15 cellular contexts compared by ENCODE assay signal in the genomic region with DNA sequence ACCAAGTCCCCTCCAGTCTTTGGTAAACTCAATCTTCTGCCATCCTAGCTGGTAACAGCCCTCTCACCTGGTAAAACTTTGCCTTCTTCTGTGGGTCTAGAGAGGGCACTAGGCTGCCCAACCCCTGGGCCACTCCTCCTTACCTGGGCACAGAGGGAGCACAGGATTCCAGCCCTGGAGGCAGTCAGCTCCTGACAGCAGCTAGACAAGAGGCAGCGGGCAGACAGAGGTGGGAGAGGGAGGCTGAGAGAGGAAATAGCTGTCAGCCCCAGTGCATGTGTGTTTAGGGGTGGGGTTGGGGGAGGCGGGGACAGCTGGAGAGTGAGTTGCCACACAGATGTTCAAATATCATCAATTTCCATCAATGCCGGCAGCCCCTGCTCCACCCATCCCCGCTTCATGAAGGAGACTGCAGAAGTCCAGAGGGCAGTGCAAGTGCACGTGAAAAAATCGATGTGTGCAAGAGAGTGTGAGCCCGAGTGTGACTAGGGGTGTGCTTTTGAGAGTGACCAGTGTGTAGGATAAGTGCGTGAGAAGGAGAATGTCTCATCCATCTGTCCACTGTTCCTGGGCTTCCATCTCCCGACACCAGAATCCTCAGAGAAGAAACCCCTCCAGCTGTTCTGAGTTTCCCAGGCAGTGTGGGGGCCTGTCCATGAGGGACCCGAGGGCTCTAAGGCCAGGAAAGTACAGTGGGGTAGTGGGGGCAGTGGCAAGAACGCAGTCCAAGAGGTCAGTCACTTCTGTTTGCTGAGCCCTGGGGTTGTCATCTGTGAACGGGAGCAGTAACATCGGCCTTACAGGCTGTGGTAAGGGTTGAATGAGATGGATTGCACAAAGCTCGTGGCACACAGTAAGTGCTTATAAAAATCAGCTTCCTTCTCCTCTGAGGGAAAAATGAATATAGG. TPM values are rescaled to one million over a fixed set of nuclear protein-coding genes. Genes with fewer than 3 reads are reported as not detected.
DNase-seq lines count a peak whose midpoint lies in the region; ATAC-seq, FAIRE-seq and TF ChIP-seq lines count a peak whose summit lies in the region.
"Had no signal": no experiment of that assay in that cellular context is flagged by ENCODE, and none has a peak within 500 bp of the region (broad histone marks: within the 10 kb centered on the region; RNA-seq: fewer than 3 reads in every experiment).

A gene (minus strand): TSS at position 225 of the 908 bp plus-strand sequence. CDS start 2,228 bp downstream, outside the sequence.

- peak within 1 kb of the TSS in 1 of 2 donors; percentile 8 for H3K4me3 ChIP-seq in small intestine (ENCODE audit: low read depth in 1 of 2, low read length in 2 of 2)
- H3K4me3 ChIP-seq in MG63 = no peak within 1 kb of the TSS
- H3K4me3 ChIP-seq: adrenal gland, coronary artery had no signal

- no peak for TF ChIP-seq CTCF in glutamatergic neuron (IDR thresholded peaks at IDR 0.05; ENCODE audit: partially characterized antibody, unreplicated experiment)

- peak; percentile 37 for DNase-seq in activated naive CD4-positive, alpha-beta T cell treated with anti-CD3 and anti-CD28 coated beads, Interleukin-2, amount 10 ng/mL, durations not matched to agents 7 days and 5 days
- DNase-seq in activated naive CD4-positive, alpha-beta T cell treated with anti-CD3 and anti-CD28 coated beads for 36 hours = no peak
- DNase-seq in T-cell (no peak), glutamatergic neuron (no peak), small intestine (peak; percentile 38), cerebellar nuclear complex (lab: John Stamatoyannopoulos, UW) (no peak), MG63 (no peak)
- DNase-seq: adrenal gland, DMS53, NCI-H187, NCI-H774, trophoblast cell had no signal

- H3K36me3 Mint-ChIP-seq in activated naive CD4-positive, alpha-beta T cell treated with anti-CD3 and anti-CD28 coated beads, Interleukin-2, amount 10 ng/mL, durations not matched to agents 7 days and 5 days = peaks cover 6% of the 10 kb centered on the region
- H3K36me3 Mint-ChIP-seq in activated naive CD4-positive, alpha-beta T cell treated with anti-CD3 and anti-CD28 coated beads for 36 hours (ENCODE audit: low read depth) = peaks cover 18% of the 10 kb centered on the region
- peaks cover 20% of the 10 kb centered on the region for H3K36me3 Mint-ChIP-seq in T-cell
- H3K36me3 Mint-ChIP-seq in glutamatergic neuron (ENCODE audit: unreplicated experiment) = no peaks in the 10 kb centered on the region

- peaks cover 38% of the 10 kb centered on the region for H3K4me1 Mint-ChIP-seq in activated naive CD4-positive, alpha-beta T cell treated with anti-CD3 and anti-CD28 coated beads, Interleukin-2, amount 10 ng/mL, durations not matched to agents 7 days and 5 days
- peaks cover 12% of the 10 kb centered on the region for H3K4me1 Mint-ChIP-seq in activated naive CD4-positive, alpha-beta T cell treated with anti-CD3 and anti-CD28 coated beads for 36 hours (ENCODE audit: low read depth)
- H3K4me1 Mint-ChIP-seq in T-cell = peaks cover 21 to 24% (median 23%) of the 10 kb centered on the region in 3 donors
- H3K4me1 Mint-ChIP-seq in glutamatergic neuron (ENCODE audit: low read depth, unreplicated experiment) = peaks cover 6% of the 10 kb centered on the region

- H3K27me3 ChIP-seq in small intestine (ENCODE audit: control insufficient read depth in 2 of 2, insufficient read depth in 2 of 2, low read length in 2 of 2) = no peaks in the 10 kb centered on the region
- no peaks in the 10 kb centered on the region for H3K27me3 ChIP-seq in MG63
- H3K27me3 ChIP-seq: adrenal gland had no signal

- peaks cover 23% of the 10 kb centered on the region for H3K27me3 Mint-ChIP-seq in activated naive CD4-positive, alpha-beta T cell treated with anti-CD3 and anti-CD28 coated beads, Interleukin-2, amount 10 ng/mL, durations not matched to agents 7 days and 5 days
- H3K27me3 Mint-ChIP-seq in activated naive CD4-positive, alpha-beta T cell treated with anti-CD3 and anti-CD28 coated beads for 36 hours (ENCODE audit: low read depth) = no peaks in the 10 kb centered on the region
- H3K27me3 Mint-ChIP-seq in T-cell (no peaks in the 10 kb centered on the region), glutamatergic neuron (ENCODE audit: unreplicated experiment) (peaks cover 11% of the 10 kb centered on the region)

- POLR2A ChIA-PET in T-cell (lab: Charles Lee) = interaction anchor here in 1 of 2 donors (0.6 kb wide), 1 partner anchor 77 kb away, joined by 3 read pairs; no protein-coding TSS in a partner anchor

- CTCF ChIA-PET in activated naive CD4-positive, alpha-beta T cell treated with anti-CD3 and anti-CD28 coated beads, Interleukin-2, amount 10 ng/mL, durations not matched to agents 7 days and 5 days (lab: Charles Lee) = interaction anchor here (1.0 to 4.1 kb wide), 4 partner anchors 25 to 80 kb away, joined by 3 to 12 read pairs (median 4); no protein-coding TSS in a partner anchor
- CTCF ChIA-PET in activated naive CD4-positive, alpha-beta T cell treated with anti-CD3 and anti-CD28 coated beads for 36 hours (lab: Charles Lee) = interaction anchor here (0.7 to 1.5 kb wide), 3 partner anchors 25 to 530 kb away, joined by 3 read pairs; no protein-coding TSS in a partner anchor
- CTCF ChIA-PET in T-cell (lab: Charles Lee) = no interaction called here

- no peak within 1 kb of the TSS for H3K4me3 Mint-ChIP-seq in activated naive CD4-positive, alpha-beta T cell treated with anti-CD3 and anti-CD28 coated beads, Interleukin-2, amount 10 ng/mL, durations not matched to agents 7 days and 5 days
- no peak within 1 kb of the TSS for H3K4me3 Mint-ChIP-seq in activated naive CD4-positive, alpha-beta T cell treated with anti-CD3 and anti-CD28 coated beads for 36 hours
- H3K4me3 Mint-ChIP-seq in T-cell = peak within 1 kb of the TSS; percentile 29 to 70 (median 29)
- H3K4me3 Mint-ChIP-seq in glutamatergic neuron (ENCODE audit: unreplicated experiment) = peak within 1 kb of the TSS; percentile 36

- H3K4me1 ChIP-seq in small intestine (ENCODE audit: control insufficient read depth in 2 of 2, insufficient read depth in 1 of 2, low read depth in 1 of 2, low read length in 1 of 2) = peaks cover 4 to 9% of the 10 kb centered on the region in 2 donors
- H3K4me1 ChIP-seq: adrenal gland had no signal

- ATAC-seq in T-cell (replicated peaks in 1 of 4) (peak in 3 of 4 experiments; percentile 50 to 68 (median 62)), GM21576 (IDR thresholded peaks at IDR 0.05; ENCODE audit: unreplicated experiment) (no peak)

- intact Hi-C loops in activated naive CD4-positive, alpha-beta T cell treated with anti-CD3 and anti-CD28 coated beads for 36 hours (cut with micrococcal nuclease) = no loop called here

- peak within 1 kb of the TSS in 1 of 2 donors; percentile 13 for H3K27ac ChIP-seq in small intestine (ENCODE audit: low read depth in 1 of 2, low read length in 1 of 2)
- H3K27ac ChIP-seq: adrenal gland, coronary artery, VCaP had no signal

- no peak for FAIRE-seq in small intestine (lab: Jason Lieb, UNC)

- H3K9me3 ChIP-seq in small intestine (ENCODE audit: control insufficient read depth, low read depth) = no peaks in the 10 kb centered on the region
- H3K9me3 ChIP-seq in MG63 = no peaks in the 10 kb centered on the region
- H3K9me3 ChIP-seq: adrenal gland had no signal

- WGBS in small intestine, 3 donors = 29 to 39% (median 37%) methylated on average over 14 of the region's 14 CpGs

- H3K27ac Mint-ChIP-seq in activated naive CD4-positive, alpha-beta T cell treated with anti-CD3 and anti-CD28 coated beads, Interleukin-2, amount 10 ng/mL, durations not matched to agents 7 days and 5 days = no peak within 1 kb of the TSS
- H3K27ac Mint-ChIP-seq in activated naive CD4-positive, alpha-beta T cell treated with anti-CD3 and anti-CD28 coated beads for 36 hours = no peak within 1 kb of the TSS
- H3K27ac Mint-ChIP-seq in T-cell (peak within 1 kb of the TSS in 1 of 2 donors; percentile 47), glutamatergic neuron (ENCODE audit: unreplicated experiment) (peak within 1 kb of the TSS; percentile 59)

- H3K9me3 Mint-ChIP-seq in activated naive CD4-positive, alpha-beta T cell treated with anti-CD3 and anti-CD28 coated beads, Interleukin-2, amount 10 ng/mL, durations not matched to agents 7 days and 5 days = no peaks in the 10 kb centered on the region
- no peaks in the 10 kb centered on the region for H3K9me3 Mint-ChIP-seq in activated naive CD4-positive, alpha-beta T cell treated with anti-CD3 and anti-CD28 coated beads for 36 hours
- no peaks in the 10 kb centered on the region for H3K9me3 Mint-ChIP-seq in T-cell
- H3K9me3 Mint-ChIP-seq in glutamatergic neuron (ENCODE audit: unreplicated experiment) = peaks cover 2% of the 10 kb centered on the region

- H3K36me3 ChIP-seq in small intestine (ENCODE audit: control insufficient read depth in 2 of 2, insufficient read depth in 2 of 2, low read length in 2 of 2) (no peaks in the 10 kb centered on the region), MG63 (no peaks in the 10 kb centered on the region; the same call in 1 of the 2 replicates)

RNA-seq across cellular contexts. Expression of the gene that starts here (rescaled TPM):
- total RNA-seq in activated naive CD4-positive, alpha-beta T cell treated with anti-CD3 and anti-CD28 coated beads for 36 hours = under 1 TPM; 0.14 to 0.17 TPM
- 10 to 100 TPM in 1 of 5 donors, 1 to 10 TPM in 4; 1.6 to 23.1 (median 2.7) TPM for total RNA-seq in T-cell
- total RNA-seq in glutamatergic neuron (ENCODE audit: unreplicated experiment) = 0.32 TPM
- 1 to 10 TPM in 2 of 3 donors, under 1 TPM in 1; 0.45 to 3.5 (median 3.2) TPM for polyA plus RNA-seq in small intestine
- not detected in 2 replicates for total RNA-seq in MG63 (2014; rRNA removed; shearing (Covaris generic); ENCODE audit: low replicate concordance)

Comparison
In these comparisons a context has a peak if more than half of its experiments do, and no peak if none do; other contexts are left out.
1. DNase-seq: peak in activated naive CD4-positive, alpha-beta T cell treated with anti-CD3 and anti-CD28 coated beads, Interleukin-2, amount 10 ng/mL, durations not matched to agents 7 days and 5 days (single experiment) and small intestine (single experiment); none in activated naive CD4-positive, alpha-beta T cell treated with anti-CD3 and anti-CD28 coated beads for 36 hours (single experiment), T-cell (0 of 34), glutamatergic neuron (single experiment), cerebellar nuclear complex (0 of 2) and MG63 (single experiment).
2. H3K4me3 Mint-ChIP-seq: peak in T-cell (3 of 3) and glutamatergic neuron (single experiment); none in activated naive CD4-positive, alpha-beta T cell treated with anti-CD3 and anti-CD28 coated beads, Interleukin-2, amount 10 ng/mL, durations not matched to agents 7 days and 5 days (single experiment) and activated naive CD4-positive, alpha-beta T cell treated with anti-CD3 and anti-CD28 coated beads for 36 hours (single experiment).
3. CTCF ChIA-PET loops: an anchor here in activated naive CD4-positive, alpha-beta T cell treated with anti-CD3 and anti-CD28 coated beads, Interleukin-2, amount 10 ng/mL, durations not matched to agents 7 days and 5 days (1.0 to 4.1 kb wide) and activated naive CD4-positive, alpha-beta T cell treated with anti-CD3 and anti-CD28 coated beads for 36 hours (0.7 to 1.5 kb wide); none called in T-cell.